ENCODE assay signal across 8 cellular contexts in genomic region chr12:56079729-56080555, GRCh38. TPM values are rescaled to one million over a fixed set of nuclear protein-coding genes. Genes with fewer than 3 reads are reported as not detected.
DNase-seq lines count a peak whose midpoint lies in the region; ATAC-seq and TF ChIP-seq lines count a peak whose summit lies in the region.

ERBB3 (plus strand) TSS chr12:56080165; CDS start chr12:56080301, 136 bp downstream.

- H3K9me3 ChIP-seq in neuron (ENCODE audit: low read length) (no peaks in the 10 kb centered on the region), subcutaneous abdominal adipose tissue (ENCODE audit: control insufficient read depth in 5 of 5, low read length in 5 of 5) (no peaks in the 10 kb centered on the region)

- H3K9ac ChIP-seq in subcutaneous abdominal adipose tissue (ENCODE audit: low read length in 5 of 5): peak within 1 kb of the TSS in 4 of 5 donors; percentile 55 to 76 (median 72)

- ATAC-seq in foreskin keratinocyte: peak; percentile 86
- no peak for ATAC-seq in HG02759 (IDR thresholded peaks at IDR 0.05; ENCODE audit: unreplicated experiment)

- no peak for TF ChIP-seq CTCF in GM10248 (IDR thresholded peaks at IDR 0.05; ENCODE audit: control extremely low read depth, extremely low read depth, low read depth, missing control alignments)
- peak; percentile 27 for TF ChIP-seq CTCF in foreskin keratinocyte (conservative IDR thresholded peaks at IDR 0.05)

- H3K27me3 ChIP-seq in foreskin keratinocyte (no peaks in the 10 kb centered on the region), neuron (ENCODE audit: insufficient read depth, low read length) (peaks cover 51% of the 10 kb centered on the region), subcutaneous abdominal adipose tissue (ENCODE audit: control insufficient read depth in 5 of 5, insufficient read depth in 4 of 5, low read length in 5 of 5) (peaks cover 0 to 13% (median 11%) of the 10 kb centered on the region in 5 donors)

- H3K36me3 ChIP-seq in neuron (ENCODE audit: insufficient read depth, low read length) (no peaks in the 10 kb centered on the region), subcutaneous abdominal adipose tissue (ENCODE audit: control insufficient read depth in 5 of 5, insufficient read depth in 5 of 5, low read length in 5 of 5) (no peaks in the 10 kb centered on the region)

- H3K27ac ChIP-seq in foreskin keratinocyte: peak within 1 kb of the TSS; percentile 69
- H3K27ac ChIP-seq in subcutaneous abdominal adipose tissue (ENCODE audit: low read depth, low read length): peak within 1 kb of the TSS; percentile 10

- CTCF ChIA-PET in GM10248 (lab: Yijun Ruan, JAX): interaction anchor here (0.6 to 2.6 kb wide), 16 partner anchors 9 to 1133 kb away, joined by 3 to 11 read pairs (median 3); partner anchors contain the start of genes PA2G4 and RNF41

- POLR2A ChIA-PET in GM10248 (lab: Yijun Ruan, JAX): interaction anchor here (0.7 kb wide), 1 partner anchor 24 kb away, joined by 3 read pairs; the partner anchor contains the start of gene PA2G4

- peak within 1 kb of the TSS; percentile 41 for H3K4me3 ChIP-seq in neuron (ENCODE audit: low read length)
- H3K4me3 ChIP-seq in subcutaneous abdominal adipose tissue (ENCODE audit: low read depth in 1 of 5, low read length in 5 of 5): peak within 1 kb of the TSS; percentile 68 to 77 (median 74)

- H3K4me1 ChIP-seq in foreskin keratinocyte: no peaks in the 10 kb centered on the region
- H3K4me1 ChIP-seq in neuron (ENCODE audit: insufficient read depth, low read length): peaks cover 13% of the 10 kb centered on the region
- H3K4me1 ChIP-seq in subcutaneous abdominal adipose tissue (ENCODE audit: control insufficient read depth in 5 of 5, insufficient read depth in 5 of 5, low read length in 5 of 5): peaks cover 0 to 21% (median 16%) of the 10 kb centered on the region in 5 donors

- peak; percentile 67 for DNase-seq in GM10248 (ENCODE audit: extremely low spot score)
- peak; percentile 89 for DNase-seq in HT1080 (ENCODE audit: low read depth)
- peak; percentile 80 for DNase-seq in RPMI7951 (ENCODE audit: low read depth)
- peak; percentile 50 for DNase-seq in activated gamma-delta T cell treated with anti-CD3 and anti-CD28 coated beads, Interleukin-2, amount 50 U/mL, for 16 hours (ENCODE audit: low read depth)
- peak; percentile 86 to 93 for DNase-seq in foreskin keratinocyte

- H2AFZ ChIP-seq in neuron (ENCODE audit: low read depth, low read length): peak within 1 kb of the TSS; percentile 83

RNA-seq across cellular contexts. Expression of gene ERBB3, which starts in this region (rescaled TPM):
- 1.2 and 1.4 TPM in 2 replicates for total RNA-seq in HT1080 (2014; rRNA removed; shearing (Covaris generic))
- 0.49 and 1.0 TPM in 2 replicates for polyA plus RNA-seq in HT1080 (2015; cell fraction: cytosol; rRNA removed)
- 0.16 and 0.26 TPM in 2 replicates for polyA plus RNA-seq in HT1080 (2015; cell fraction: nucleus; rRNA removed)
- 3.0 and 5.4 TPM in 2 replicates for total RNA-seq in RPMI7951 (2014; rRNA removed; shearing (Covaris generic))
- 12.1 and 13.3 TPM in 2 replicates for total RNA-seq in foreskin keratinocyte
- polyA plus RNA-seq in foreskin keratinocyte: 8.4 and 8.5 TPM in 2 replicates
